Comparison of ENCODE assay signal across 1 cellular context in the genomic region with DNA sequence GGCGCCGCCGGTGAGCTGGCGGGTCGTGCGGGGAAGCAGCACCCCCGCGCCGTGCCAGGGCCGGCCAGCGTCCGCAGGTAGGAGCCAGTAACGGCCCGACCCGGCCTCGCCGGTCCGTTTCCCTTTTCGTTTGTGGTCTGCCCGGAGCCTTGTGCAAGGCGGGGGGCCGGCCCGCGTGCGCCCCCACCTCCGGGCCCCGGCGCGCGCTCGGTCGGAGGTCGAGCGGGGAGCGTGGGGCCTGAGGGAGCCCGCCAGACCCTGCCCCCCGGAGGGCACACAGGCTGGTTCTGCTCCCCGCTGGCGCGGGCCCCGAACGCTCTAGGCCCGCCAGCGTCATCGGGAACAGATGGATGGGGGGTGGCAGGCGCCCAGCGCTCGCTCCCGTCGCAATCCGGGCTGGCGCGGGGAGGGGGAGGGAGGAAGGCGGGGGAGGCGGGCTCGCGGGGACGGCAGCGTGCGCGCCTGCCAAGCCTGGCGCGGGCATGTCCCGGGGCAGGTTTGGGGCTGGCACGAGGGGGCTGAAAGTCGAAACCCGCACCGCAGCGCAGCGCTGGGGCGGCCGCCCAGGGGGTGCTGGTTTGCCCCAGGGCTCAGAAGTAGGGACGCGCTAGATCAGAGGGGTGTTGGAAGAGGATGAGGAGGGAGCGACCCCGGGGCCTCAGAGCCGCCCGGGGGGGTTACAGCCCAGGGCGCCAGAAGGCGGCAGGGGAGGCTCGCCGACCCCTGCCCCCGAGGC.
TF ChIP-seq lines count a peak whose summit lies in the region.

No MANE protein-coding gene starts in this region.

TF ChIP-seq in HEK293, 187 proteins besides CTCF, POLR2A, EP300 and RAD21 (continued from another document and continues in another):
- TF ChIP-seq, protein P1, sequence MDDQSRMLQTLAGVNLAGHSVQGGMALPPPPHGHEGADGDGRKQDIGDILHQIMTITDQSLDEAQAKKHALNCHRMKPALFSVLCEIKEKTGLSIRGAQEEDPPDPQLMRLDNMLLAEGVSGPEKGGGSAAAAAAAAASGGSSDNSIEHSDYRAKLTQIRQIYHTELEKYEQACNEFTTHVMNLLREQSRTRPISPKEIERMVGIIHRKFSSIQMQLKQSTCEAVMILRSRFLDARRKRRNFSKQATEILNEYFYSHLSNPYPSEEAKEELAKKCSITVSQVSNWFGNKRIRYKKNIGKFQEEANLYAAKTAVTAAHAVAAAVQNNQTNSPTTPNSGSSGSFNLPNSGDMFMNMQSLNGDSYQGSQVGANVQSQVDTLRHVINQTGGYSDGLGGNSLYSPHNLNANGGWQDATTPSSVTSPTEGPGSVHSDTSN (CRISPR knock-in tag; IDR thresholded peaks at IDR 0.05): 0 out of 2 replicates have a peak, but pooled peaks have one; percentile 19
- TF ChIP-seq ZBTB17 (tag by site-specific recombination; IDR thresholded peaks at IDR 0.05): no peak
- TF ChIP-seq MZF1 (tag by site-specific recombination; IDR thresholded peaks at IDR 0.05; ENCODE audit: borderline replicate concordance): no peak
- TF ChIP-seq ZNF514 (tag by site-specific recombination; IDR thresholded peaks at IDR 0.05): no peak
- TF ChIP-seq, protein P2, sequence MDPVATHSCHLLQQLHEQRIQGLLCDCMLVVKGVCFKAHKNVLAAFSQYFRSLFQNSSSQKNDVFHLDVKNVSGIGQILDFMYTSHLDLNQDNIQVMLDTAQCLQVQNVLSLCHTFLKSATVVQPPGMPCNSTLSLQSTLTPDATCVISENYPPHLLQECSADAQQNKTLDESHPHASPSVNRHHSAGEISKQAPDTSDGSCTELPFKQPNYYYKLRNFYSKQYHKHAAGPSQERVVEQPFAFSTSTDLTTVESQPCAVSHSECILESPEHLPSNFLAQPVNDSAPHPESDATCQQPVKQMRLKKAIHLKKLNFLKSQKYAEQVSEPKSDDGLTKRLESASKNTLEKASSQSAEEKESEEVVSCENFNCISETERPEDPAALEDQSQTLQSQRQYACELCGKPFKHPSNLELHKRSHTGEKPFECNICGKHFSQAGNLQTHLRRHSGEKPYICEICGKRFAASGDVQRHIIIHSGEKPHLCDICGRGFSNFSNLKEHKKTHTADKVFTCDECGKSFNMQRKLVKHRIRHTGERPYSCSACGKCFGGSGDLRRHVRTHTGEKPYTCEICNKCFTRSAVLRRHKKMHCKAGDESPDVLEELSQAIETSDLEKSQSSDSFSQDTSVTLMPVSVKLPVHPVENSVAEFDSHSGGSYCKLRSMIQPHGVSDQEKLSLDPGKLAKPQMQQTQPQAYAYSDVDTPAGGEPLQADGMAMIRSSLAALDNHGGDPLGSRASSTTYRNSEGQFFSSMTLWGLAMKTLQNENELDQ (tag by site-specific recombination; IDR thresholded peaks at IDR 0.05; ENCODE audit: low read depth): no peak
- peak; percentile 46; the same call in 1 of the 2 replicates for TF ChIP-seq IKZF3 (tag by site-specific recombination; IDR thresholded peaks at IDR 0.05)
- TF ChIP-seq ZNF292 (tag by site-specific recombination; IDR thresholded peaks at IDR 0.05; ENCODE audit: borderline replicate concordance, low read depth): no peak
- TF ChIP-seq, protein P3, sequence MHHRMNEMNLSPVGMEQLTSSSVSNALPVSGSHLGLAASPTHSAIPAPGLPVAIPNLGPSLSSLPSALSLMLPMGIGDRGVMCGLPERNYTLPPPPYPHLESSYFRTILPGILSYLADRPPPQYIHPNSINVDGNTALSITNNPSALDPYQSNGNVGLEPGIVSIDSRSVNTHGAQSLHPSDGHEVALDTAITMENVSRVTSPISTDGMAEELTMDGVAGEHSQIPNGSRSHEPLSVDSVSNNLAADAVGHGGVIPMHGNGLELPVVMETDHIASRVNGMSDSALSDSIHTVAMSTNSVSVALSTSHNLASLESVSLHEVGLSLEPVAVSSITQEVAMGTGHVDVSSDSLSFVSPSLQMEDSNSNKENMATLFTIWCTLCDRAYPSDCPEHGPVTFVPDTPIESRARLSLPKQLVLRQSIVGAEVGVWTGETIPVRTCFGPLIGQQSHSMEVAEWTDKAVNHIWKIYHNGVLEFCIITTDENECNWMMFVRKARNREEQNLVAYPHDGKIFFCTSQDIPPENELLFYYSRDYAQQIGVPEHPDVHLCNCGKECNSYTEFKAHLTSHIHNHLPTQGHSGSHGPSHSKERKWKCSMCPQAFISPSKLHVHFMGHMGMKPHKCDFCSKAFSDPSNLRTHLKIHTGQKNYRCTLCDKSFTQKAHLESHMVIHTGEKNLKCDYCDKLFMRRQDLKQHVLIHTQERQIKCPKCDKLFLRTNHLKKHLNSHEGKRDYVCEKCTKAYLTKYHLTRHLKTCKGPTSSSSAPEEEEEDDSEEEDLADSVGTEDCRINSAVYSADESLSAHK (tag by site-specific recombination; IDR thresholded peaks at IDR 0.05): 0 out of 2 replicates have a peak, but pooled peaks have one; percentile 7
- TF ChIP-seq ZNF302 (tag by site-specific recombination; IDR thresholded peaks at IDR 0.05; ENCODE audit: low read depth): no peak
- TF ChIP-seq, protein P4, sequence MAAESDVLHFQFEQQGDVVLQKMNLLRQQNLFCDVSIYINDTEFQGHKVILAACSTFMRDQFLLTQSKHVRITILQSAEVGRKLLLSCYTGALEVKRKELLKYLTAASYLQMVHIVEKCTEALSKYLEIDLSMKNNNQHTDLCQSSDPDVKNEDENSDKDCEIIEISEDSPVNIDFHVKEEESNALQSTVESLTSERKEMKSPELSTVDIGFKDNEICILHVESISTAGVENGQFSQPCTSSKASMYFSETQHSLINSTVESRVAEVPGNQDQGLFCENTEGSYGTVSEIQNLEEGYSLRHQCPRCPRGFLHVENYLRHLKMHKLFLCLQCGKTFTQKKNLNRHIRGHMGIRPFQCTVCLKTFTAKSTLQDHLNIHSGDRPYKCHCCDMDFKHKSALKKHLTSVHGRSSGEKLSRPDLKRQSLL (tag by site-specific recombination; IDR thresholded peaks at IDR 0.05): no peak
- TF ChIP-seq ZFP41 (tag by site-specific recombination; IDR thresholded peaks at IDR 0.05; ENCODE audit: borderline replicate concordance): no peak
- TF ChIP-seq, protein P5, sequence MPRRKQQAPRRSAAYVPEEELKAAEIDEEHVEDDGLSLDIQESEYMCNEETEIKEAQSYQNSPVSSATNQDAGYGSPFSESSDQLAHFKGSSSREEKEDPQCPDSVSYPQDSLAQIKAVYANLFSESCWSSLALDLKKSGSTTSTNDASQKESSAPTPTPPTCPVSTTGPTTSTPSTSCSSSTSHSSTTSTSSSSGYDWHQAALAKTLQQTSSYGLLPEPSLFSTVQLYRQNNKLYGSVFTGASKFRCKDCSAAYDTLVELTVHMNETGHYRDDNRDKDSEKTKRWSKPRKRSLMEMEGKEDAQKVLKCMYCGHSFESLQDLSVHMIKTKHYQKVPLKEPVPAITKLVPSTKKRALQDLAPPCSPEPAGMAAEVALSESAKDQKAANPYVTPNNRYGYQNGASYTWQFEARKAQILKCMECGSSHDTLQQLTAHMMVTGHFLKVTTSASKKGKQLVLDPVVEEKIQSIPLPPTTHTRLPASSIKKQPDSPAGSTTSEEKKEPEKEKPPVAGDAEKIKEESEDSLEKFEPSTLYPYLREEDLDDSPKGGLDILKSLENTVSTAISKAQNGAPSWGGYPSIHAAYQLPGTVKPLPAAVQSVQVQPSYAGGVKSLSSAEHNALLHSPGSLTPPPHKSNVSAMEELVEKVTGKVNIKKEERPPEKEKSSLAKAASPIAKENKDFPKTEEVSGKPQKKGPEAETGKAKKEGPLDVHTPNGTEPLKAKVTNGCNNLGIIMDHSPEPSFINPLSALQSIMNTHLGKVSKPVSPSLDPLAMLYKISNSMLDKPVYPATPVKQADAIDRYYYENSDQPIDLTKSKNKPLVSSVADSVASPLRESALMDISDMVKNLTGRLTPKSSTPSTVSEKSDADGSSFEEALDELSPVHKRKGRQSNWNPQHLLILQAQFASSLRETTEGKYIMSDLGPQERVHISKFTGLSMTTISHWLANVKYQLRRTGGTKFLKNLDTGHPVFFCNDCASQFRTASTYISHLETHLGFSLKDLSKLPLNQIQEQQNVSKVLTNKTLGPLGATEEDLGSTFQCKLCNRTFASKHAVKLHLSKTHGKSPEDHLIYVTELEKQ (tag by site-specific recombination; IDR thresholded peaks at IDR 0.05; ENCODE audit: borderline replicate concordance): no peak
- TF ChIP-seq SP2 (tag by site-specific recombination; IDR thresholded peaks at IDR 0.05): peak; percentile 39
- peak; percentile 67; the same call in 1 of the 2 replicates for TF ChIP-seq GLIS2 (tag by site-specific recombination; IDR thresholded peaks at IDR 0.05)
- TF ChIP-seq ZBTB48 (tag by site-specific recombination; IDR thresholded peaks at IDR 0.05): no peak; the same call in 1 of the 2 replicates
- TF ChIP-seq, protein P6, sequence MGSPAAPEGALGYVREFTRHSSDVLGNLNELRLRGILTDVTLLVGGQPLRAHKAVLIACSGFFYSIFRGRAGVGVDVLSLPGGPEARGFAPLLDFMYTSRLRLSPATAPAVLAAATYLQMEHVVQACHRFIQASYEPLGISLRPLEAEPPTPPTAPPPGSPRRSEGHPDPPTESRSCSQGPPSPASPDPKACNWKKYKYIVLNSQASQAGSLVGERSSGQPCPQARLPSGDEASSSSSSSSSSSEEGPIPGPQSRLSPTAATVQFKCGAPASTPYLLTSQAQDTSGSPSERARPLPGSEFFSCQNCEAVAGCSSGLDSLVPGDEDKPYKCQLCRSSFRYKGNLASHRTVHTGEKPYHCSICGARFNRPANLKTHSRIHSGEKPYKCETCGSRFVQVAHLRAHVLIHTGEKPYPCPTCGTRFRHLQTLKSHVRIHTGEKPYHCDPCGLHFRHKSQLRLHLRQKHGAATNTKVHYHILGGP (tag by site-specific recombination; IDR thresholded peaks at IDR 0.05): no peak
- TF ChIP-seq ZNF529 (tag by site-specific recombination; IDR thresholded peaks at IDR 0.05; ENCODE audit: insufficient replicate concordance): no peak
- no peak for TF ChIP-seq ZNF324 (tag by site-specific recombination; IDR thresholded peaks at IDR 0.05)
- no peak for TF ChIP-seq HOXD13 (CRISPR knock-in tag; IDR thresholded peaks at IDR 0.05; ENCODE audit: borderline replicate concordance)
- TF ChIP-seq, protein P7, sequence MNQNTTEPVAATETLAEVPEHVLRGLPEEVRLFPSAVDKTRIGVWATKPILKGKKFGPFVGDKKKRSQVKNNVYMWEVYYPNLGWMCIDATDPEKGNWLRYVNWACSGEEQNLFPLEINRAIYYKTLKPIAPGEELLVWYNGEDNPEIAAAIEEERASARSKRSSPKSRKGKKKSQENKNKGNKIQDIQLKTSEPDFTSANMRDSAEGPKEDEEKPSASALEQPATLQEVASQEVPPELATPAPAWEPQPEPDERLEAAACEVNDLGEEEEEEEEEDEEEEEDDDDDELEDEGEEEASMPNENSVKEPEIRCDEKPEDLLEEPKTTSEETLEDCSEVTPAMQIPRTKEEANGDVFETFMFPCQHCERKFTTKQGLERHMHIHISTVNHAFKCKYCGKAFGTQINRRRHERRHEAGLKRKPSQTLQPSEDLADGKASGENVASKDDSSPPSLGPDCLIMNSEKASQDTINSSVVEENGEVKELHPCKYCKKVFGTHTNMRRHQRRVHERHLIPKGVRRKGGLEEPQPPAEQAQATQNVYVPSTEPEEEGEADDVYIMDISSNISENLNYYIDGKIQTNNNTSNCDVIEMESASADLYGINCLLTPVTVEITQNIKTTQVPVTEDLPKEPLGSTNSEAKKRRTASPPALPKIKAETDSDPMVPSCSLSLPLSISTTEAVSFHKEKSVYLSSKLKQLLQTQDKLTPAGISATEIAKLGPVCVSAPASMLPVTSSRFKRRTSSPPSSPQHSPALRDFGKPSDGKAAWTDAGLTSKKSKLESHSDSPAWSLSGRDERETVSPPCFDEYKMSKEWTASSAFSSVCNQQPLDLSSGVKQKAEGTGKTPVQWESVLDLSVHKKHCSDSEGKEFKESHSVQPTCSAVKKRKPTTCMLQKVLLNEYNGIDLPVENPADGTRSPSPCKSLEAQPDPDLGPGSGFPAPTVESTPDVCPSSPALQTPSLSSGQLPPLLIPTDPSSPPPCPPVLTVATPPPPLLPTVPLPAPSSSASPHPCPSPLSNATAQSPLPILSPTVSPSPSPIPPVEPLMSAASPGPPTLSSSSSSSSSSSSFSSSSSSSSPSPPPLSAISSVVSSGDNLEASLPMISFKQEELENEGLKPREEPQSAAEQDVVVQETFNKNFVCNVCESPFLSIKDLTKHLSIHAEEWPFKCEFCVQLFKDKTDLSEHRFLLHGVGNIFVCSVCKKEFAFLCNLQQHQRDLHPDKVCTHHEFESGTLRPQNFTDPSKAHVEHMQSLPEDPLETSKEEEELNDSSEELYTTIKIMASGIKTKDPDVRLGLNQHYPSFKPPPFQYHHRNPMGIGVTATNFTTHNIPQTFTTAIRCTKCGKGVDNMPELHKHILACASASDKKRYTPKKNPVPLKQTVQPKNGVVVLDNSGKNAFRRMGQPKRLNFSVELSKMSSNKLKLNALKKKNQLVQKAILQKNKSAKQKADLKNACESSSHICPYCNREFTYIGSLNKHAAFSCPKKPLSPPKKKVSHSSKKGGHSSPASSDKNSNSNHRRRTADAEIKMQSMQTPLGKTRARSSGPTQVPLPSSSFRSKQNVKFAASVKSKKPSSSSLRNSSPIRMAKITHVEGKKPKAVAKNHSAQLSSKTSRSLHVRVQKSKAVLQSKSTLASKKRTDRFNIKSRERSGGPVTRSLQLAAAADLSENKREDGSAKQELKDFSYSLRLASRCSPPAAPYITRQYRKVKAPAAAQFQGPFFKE (tag by site-specific recombination; IDR thresholded peaks at IDR 0.05; ENCODE audit: borderline replicate concordance): no peak
- no peak for TF ChIP-seq ZNF501 (tag by site-specific recombination; IDR thresholded peaks at IDR 0.05)
- no peak for TF ChIP-seq ZNF600 (tag by site-specific recombination; IDR thresholded peaks at IDR 0.05)
- no peak for TF ChIP-seq ZNF404 (tag by site-specific recombination; IDR thresholded peaks at IDR 0.05)
- TF ChIP-seq ZNF548 (tag by site-specific recombination; IDR thresholded peaks at IDR 0.05): no peak
- TF ChIP-seq KLF1 (tag by site-specific recombination; IDR thresholded peaks at IDR 0.05): peak; percentile 86
- TF ChIP-seq TRIM28 (IDR thresholded peaks at IDR 0.05; ENCODE audit: borderline replicate concordance, low read length): no peak
- no peak for TF ChIP-seq ZNF202 (tag by site-specific recombination; IDR thresholded peaks at IDR 0.05; ENCODE audit: borderline replicate concordance)
- TF ChIP-seq ZNF624 (tag by site-specific recombination; IDR thresholded peaks at IDR 0.05): no peak
- no peak for TF ChIP-seq ZNF707 (tag by site-specific recombination; IDR thresholded peaks at IDR 0.05)
- no peak for TF ChIP-seq GLI2 (tag by site-specific recombination; IDR thresholded peaks at IDR 0.05; ENCODE audit: borderline replicate concordance, low read depth)
- TF ChIP-seq ZNF785 (tag by site-specific recombination; IDR thresholded peaks at IDR 0.05): no peak
- TF ChIP-seq ZNF335 (tag by site-specific recombination; conservative IDR thresholded peaks at IDR 0.05): peak; percentile 68
- TF ChIP-seq ZNF416 (tag by site-specific recombination; IDR thresholded peaks at IDR 0.05): no peak
- no peak for TF ChIP-seq ZNF211 (tag by site-specific recombination; IDR thresholded peaks at IDR 0.05; ENCODE audit: low read depth)
- TF ChIP-seq ZNF37A (tag by site-specific recombination; IDR thresholded peaks at IDR 0.05): no peak
- TF ChIP-seq ZNF544 (tag by site-specific recombination; IDR thresholded peaks at IDR 0.05): no peak
- no peak for TF ChIP-seq ZNF214 (tag by site-specific recombination; IDR thresholded peaks at IDR 0.05; ENCODE audit: borderline replicate concordance)
- TF ChIP-seq, protein P8, sequence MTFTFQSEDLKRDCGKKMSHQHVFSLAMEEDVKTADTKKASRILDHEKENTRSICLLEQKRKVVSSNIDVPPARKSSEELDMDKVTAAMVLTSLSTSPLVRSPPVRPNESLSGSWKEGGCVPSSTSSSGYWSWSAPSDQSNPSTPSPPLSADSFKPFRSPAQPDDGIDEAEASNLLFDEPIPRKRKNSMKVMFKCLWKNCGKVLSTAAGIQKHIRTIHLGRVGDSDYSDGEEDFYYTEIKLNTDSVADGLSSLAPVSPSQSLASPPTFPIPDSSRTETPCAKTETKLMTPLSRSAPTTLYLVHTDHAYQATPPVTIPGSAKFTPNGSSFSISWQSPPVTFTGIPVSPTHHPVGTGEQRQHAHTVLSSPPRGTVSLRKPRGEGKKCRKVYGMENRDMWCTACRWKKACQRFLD (tag by site-specific recombination; IDR thresholded peaks at IDR 0.05): no peak
